12 cellular contexts compared by ENCODE assay signal in the genomic region with DNA sequence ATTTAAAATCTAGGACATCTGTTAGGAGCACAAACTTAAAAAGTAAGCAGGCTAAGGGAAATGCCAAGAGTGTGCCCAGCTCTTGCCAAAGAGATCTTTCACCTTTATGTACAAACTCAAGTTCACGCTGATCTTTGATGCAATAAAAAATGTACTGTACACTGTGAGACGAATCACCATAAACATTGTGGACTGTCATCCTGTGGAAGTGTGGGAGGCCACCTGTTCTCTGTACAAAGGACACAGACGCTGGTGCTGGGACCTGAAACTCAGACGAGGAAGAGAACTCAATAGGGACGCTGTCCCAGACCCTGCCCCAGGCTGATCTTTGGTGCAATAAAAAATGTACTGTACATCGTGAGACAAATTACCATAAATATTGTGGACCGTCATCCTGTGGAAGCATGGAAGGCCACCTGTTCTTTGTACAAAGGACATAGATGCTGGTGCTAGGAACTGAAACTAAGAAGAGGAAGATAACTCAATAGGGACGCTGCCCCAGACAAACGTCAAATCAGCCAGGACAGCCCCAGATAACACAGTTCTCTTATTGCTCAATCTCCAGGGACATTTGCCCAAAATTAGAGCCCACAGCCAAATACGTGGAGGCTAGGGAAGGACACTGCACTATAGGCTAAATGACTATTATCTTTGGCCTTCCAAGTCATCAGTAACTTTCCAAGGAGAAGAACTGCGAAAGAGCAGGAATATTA.
DNase-seq lines count a peak whose midpoint lies in the region; ATAC-seq, FAIRE-seq and TF ChIP-seq lines count a peak whose summit lies in the region.
"Had no signal": no experiment of that assay in that cellular context is flagged by ENCODE, and none has a peak within 500 bp of the region (broad histone marks: within the 10 kb centered on the region; RNA-seq: fewer than 3 reads in every experiment).

No MANE protein-coding gene starts in this region.

- H4K20me1 ChIP-seq in Karpas-422 (ENCODE audit: insufficient read depth, low read depth, low read length) (no peaks in the 10 kb centered on the region), GM12878 (ENCODE audit: control insufficient read depth, insufficient read depth) (no peaks in the 10 kb centered on the region), smooth muscle cell (ENCODE audit: low read depth) (no peaks in the 10 kb centered on the region)

- peak; percentile 54 for ATAC-seq in GM12878
- no peak for ATAC-seq in HG03045 (IDR thresholded peaks at IDR 0.05; ENCODE audit: unreplicated experiment)

- no peak for TF ChIP-seq RAD21 in GM12878 (IDR thresholded peaks at IDR 0.05; ENCODE audit: insufficient read depth, low read depth, low read length)

- TF ChIP-seq EP300 in GM12878 (IDR thresholded peaks at IDR 0.05; ENCODE audit: borderline replicate concordance in 1 of 2, control insufficient read depth in 1 of 2, low read depth in 2 of 2, low read length in 2 of 2) = no peak

- H3K4me1 Mint-ChIP-seq in CD14-positive monocyte = peaks cover 44% of the 10 kb centered on the region

- no peak overlapping the region for H3K27ac ChIP-seq in Karpas-422 (ENCODE audit: low read length)
- H3K27ac ChIP-seq in GM12878 (ENCODE audit: control insufficient read depth, insufficient read depth) = no peak overlapping the region
- H3K27ac ChIP-seq in smooth muscle cell (ENCODE audit: low read depth) = no peak overlapping the region

- H3K79me2 ChIP-seq in Karpas-422 (ENCODE audit: low read length) (no peaks in the 10 kb centered on the region), GM12878 (ENCODE audit: control insufficient read depth, insufficient read depth, low read length) (no peaks in the 10 kb centered on the region), smooth muscle cell (ENCODE audit: low read depth) (no peaks in the 10 kb centered on the region)

- no peak overlapping the region for H3K9ac ChIP-seq in Karpas-422 (ENCODE audit: low read length)
- no peak overlapping the region for H3K9ac ChIP-seq in GM12878 (ENCODE audit: control insufficient read depth, insufficient read depth, low read length)
- no peak overlapping the region for H3K9ac ChIP-seq in smooth muscle cell (ENCODE audit: low read depth)

- H3K9me3 Mint-ChIP-seq in CD14-positive monocyte = peaks cover 0 to 4% (median 0%) of the 10 kb centered on the region in 7 donors
- H3K9me3 Mint-ChIP-seq: activated CD4-positive, alpha-beta memory T cell treated with anti-CD3 and anti-CD28 coated beads, Interleukin-2, amount 10 ng/mL, durations not matched to agents 7 days and 5 days had no signal

- POLR2A ChIA-PET in GM12878 (lab: Charles Lee) = no interaction called here

- H3K4me2 ChIP-seq in Karpas-422 (ENCODE audit: low read depth, low read length, poor library complexity, severe bottlenecking) (peak overlapping the region; percentile 56), GM12878 (ENCODE audit: control insufficient read depth, insufficient read depth) (no peak overlapping the region), smooth muscle cell (no peak overlapping the region)

- H3K9me2 ChIP-seq in Karpas-422 (replicated peaks; ENCODE audit: insufficient read depth, low read length) = no peaks in the 10 kb centered on the region

- H3K27me3 Mint-ChIP-seq in CD14-positive monocyte (ENCODE audit: low read depth in 3 of 3) = peaks cover 0 to 2% (median 0%) of the 10 kb centered on the region in 3 donors

- H3K36me3 Mint-ChIP-seq in CD14-positive monocyte = no peaks in the 10 kb centered on the region

- intact Hi-C loops in CD14-positive monocyte (cut with micrococcal nuclease) = loop anchor here (5.0 to 10.0 kb wide), 2 partner anchors 98 to 186 kb away; no protein-coding TSS in a partner anchor
- intact Hi-C loops in GM12878 (cut with micrococcal nuclease; ENCODE audit: unreplicated experiment) = no loop called here

- CTCF ChIA-PET in GM12878 (lab: Yijun Ruan, JAX) = interaction anchor here (0.6 to 1.7 kb wide), 3 partner anchors 11 to 517 kb away, joined by 3 to 8 read pairs (median 3); no protein-coding TSS in a partner anchor

- 7% methylated on average over 11 of the region's 11 CpGs for WGBS in GM12878 (ENCODE audit: insufficient coverage, insufficient replicate concordance, low lambda C conversion rate, missing lambda C conversion rate)
- WGBS in smooth muscle cell (ENCODE audit: low lambda C conversion rate) = 82% methylated on average over 11 of the region's 11 CpGs

- H3K27ac Mint-ChIP-seq in CD14-positive monocyte = peak overlapping the region; percentile 62 to 94 (median 77)
- H3K27ac Mint-ChIP-seq: activated CD4-positive, alpha-beta memory T cell treated with anti-CD3 and anti-CD28 coated beads, Interleukin-2, amount 10 ng/mL, durations not matched to agents 7 days and 5 days had no signal

- H3F3A ChIP-seq in smooth muscle cell (ENCODE audit: low read depth) = no peaks in the 10 kb centered on the region

- in situ Hi-C loops in GM12878 (cut with MboI) = no loop called here

- H3K4me1 ChIP-seq in Karpas-422 (ENCODE audit: low read length) (peaks cover 19% of the 10 kb centered on the region), GM12878 (ENCODE audit: control insufficient read depth, insufficient read depth, low read length) (no peaks in the 10 kb centered on the region), smooth muscle cell (ENCODE audit: low read depth) (no peaks in the 10 kb centered on the region)

- H3K9me3 ChIP-seq in Karpas-422 (ENCODE audit: low read length) (no peaks in the 10 kb centered on the region), GM12878 (replicated peaks; ENCODE audit: control insufficient read depth, insufficient read depth, low read length) (no peaks in the 10 kb centered on the region), smooth muscle cell (replicated peaks; ENCODE audit: low read depth) (no peaks in the 10 kb centered on the region)

- DNase-seq in CD14-positive monocyte (ENCODE audit: low spot score) (peak; percentile 65), Karpas-422 (peak; percentile 73), GM12878 (ENCODE audit: low read depth, low spot score) (no peak), midbrain (lab: John Stamatoyannopoulos, UW) (peak; percentile 51), iPS-NIHi11 (ENCODE audit: low spot score) (no peak), RCC 7860 (ENCODE audit: low spot score) (no peak), smooth muscle cell (lab: John Stamatoyannopoulos, UW; ENCODE audit: unreplicated experiment) (no peak)
- DNase-seq: activated CD4-positive, alpha-beta memory T cell treated with anti-CD3 and anti-CD28 coated beads, Interleukin-2, amount 10 ng/mL, durations not matched to agents 7 days and 5 days; NCI-H2171; occipital lobe; SW 1271 had no signal

- H3K36me3 ChIP-seq in Karpas-422 (ENCODE audit: insufficient read depth, low read length) (no peaks in the 10 kb centered on the region), GM12878 (ENCODE audit: control insufficient read depth in 2 of 2, insufficient read depth in 2 of 2, low read length in 1 of 2) (no peaks in the 10 kb centered on the region), smooth muscle cell (ENCODE audit: low read depth) (no peaks in the 10 kb centered on the region)

- H3K4me3 Mint-ChIP-seq in CD14-positive monocyte = peak overlapping the region; percentile 2 to 35
- H3K4me3 Mint-ChIP-seq: activated CD4-positive, alpha-beta memory T cell treated with anti-CD3 and anti-CD28 coated beads, Interleukin-2, amount 10 ng/mL, durations not matched to agents 7 days and 5 days had no signal

- no peak overlapping the region; the same call in 1 of the 2 replicates for H3K4me3 ChIP-seq in Karpas-422 (ENCODE audit: low read length)
- H3K4me3 ChIP-seq in GM12878 = no peak overlapping the region
- no peak overlapping the region for H3K4me3 ChIP-seq in smooth muscle cell

- RAD21 ChIA-PET in GM12878 (lab: Charles Lee; ENCODE audit: unreplicated experiment) = no interaction called here

- SMC1A ChIA-PET in GM12878 (lab: Charles Lee; ENCODE audit: uncharacterized antibody, unreplicated experiment) = interaction anchor here (0.8 to 1.0 kb wide), 2 partner anchors 10 to 310 kb away, joined by 3 read pairs; no protein-coding TSS in a partner anchor

- FAIRE-seq in GM12878 (lab: Jason Lieb, UNC) (peak; percentile 7), RCC 7860 (lab: Jason Lieb, UNC) (no peak)

- no peak for TF ChIP-seq CTCF in CD14-positive monocyte (IDR thresholded peaks at IDR 0.05)
- TF ChIP-seq CTCF in GM12878 (IDR thresholded peaks at IDR 0.05 in 2 of 3, conservative IDR thresholded peaks at IDR 0.05 in 1 of 3; ENCODE audit: control insufficient read depth in 2 of 3, extremely low read depth in 1 of 3, insufficient read depth in 1 of 3, low read depth in 3 of 3, low read length in 3 of 3) = no peak
- no peak for TF ChIP-seq CTCF in smooth muscle cell (IDR thresholded peaks at IDR 0.05; ENCODE audit: borderline replicate concordance, insufficient read depth, poor library complexity, severe bottlenecking)

- H3K27me3 ChIP-seq in Karpas-422 (ENCODE audit: low read length) (no peaks in the 10 kb centered on the region), GM12878 (replicated peaks in 1 of 2; ENCODE audit: control insufficient read depth in 2 of 2, insufficient read depth in 2 of 2, low read length in 1 of 2) (peaks cover 0 to 3% of the 10 kb centered on the region in 2 experiments; a peak in 1 of 4 replicates), smooth muscle cell (ENCODE audit: low read depth) (no peaks in the 10 kb centered on the region)

- no peak for TF ChIP-seq POLR2A in GM12878 (IDR thresholded peaks at IDR 0.05; ENCODE audit: low read depth, low read length)

- BruUV-seq in GM12878 (replicated peaks; lab: Mats Ljungman, UMichigan) = no TSS peak

- no peak overlapping the region for H2AFZ ChIP-seq in Karpas-422 (ENCODE audit: low read length)
- no peak overlapping the region for H2AFZ ChIP-seq in GM12878 (ENCODE audit: control insufficient read depth, low read depth, low read length)
- no peak overlapping the region for H2AFZ ChIP-seq in smooth muscle cell (ENCODE audit: low read depth)

TF ChIP-seq in GM12878, 131 proteins besides CTCF, POLR2A, EP300 and RAD21:
- TF ChIP-seq SPI1 (IDR thresholded peaks at IDR 0.05; ENCODE audit: borderline replicate concordance, insufficient read depth, low read depth, low read length) = peak; percentile 50
- TF ChIP-seq CREM (IDR thresholded peaks at IDR 0.05; ENCODE audit: low read depth) = no peak
TF ChIP-seq in GM12878: peak in this region for 1.

Comparison
In these comparisons a context has a peak if more than half of its experiments do, and no peak if none do; other contexts are left out.
1. DNase-seq: peak in CD14-positive monocyte (single experiment), Karpas-422 (single experiment) and midbrain (single experiment); none in GM12878 (single experiment), iPS-NIHi11 (single experiment), RCC 7860 (single experiment) and smooth muscle cell (single experiment).